In genomic region chr11:134207538-134208239, GRCh38 we compare ENCODE assay signal across 8 cellular contexts. TPM values are rescaled to one million over a fixed set of nuclear protein-coding genes. Genes with fewer than 3 reads are reported as not detected.
DNase-seq lines count a peak whose midpoint lies in the region; ATAC-seq and TF ChIP-seq lines count a peak whose summit lies in the region.

No MANE protein-coding gene starts in this region.

- H3K9me3 Mint-ChIP-seq in CD8-positive, alpha-beta memory T cell, result no peaks in the 10 kb centered on the region

- ATAC-seq in GM18907 (IDR thresholded peaks at IDR 0.05; ENCODE audit: unreplicated experiment), result no peak

- H3K27me3 Mint-ChIP-seq in CD8-positive, alpha-beta memory T cell, result no peaks in the 10 kb centered on the region

- POLR2A ChIA-PET in CD8-positive, alpha-beta memory T cell (lab: Charles Lee), result interaction anchor here (1.0 kb wide), 1 partner anchor 16 kb away, joined by 3 read pairs; the partner anchor contains the start of gene NCAPD3

- no peak overlapping the region for H3K4me3 ChIP-seq in CD8-positive, alpha-beta memory T cell (ENCODE audit: low read length)
- no peak overlapping the region for H3K4me3 ChIP-seq in LNCaP clone FGC (ENCODE audit: low read depth, low read length)
- no peak overlapping the region for H3K4me3 ChIP-seq in fibroblast of villous mesenchyme (ENCODE audit: low read depth, low read length)

- peak; percentile 46 to 76 (median 51) for DNase-seq in CD8-positive, alpha-beta memory T cell
- DNase-seq in LNCaP clone FGC (ENCODE audit: low read depth), result no peak
- peak; percentile 55 for DNase-seq in activated T-cell treated with anti-CD3 and anti-CD28 coated beads for 4 hours
- peak; percentile 25 for DNase-seq in fibroblast of villous mesenchyme (ENCODE audit: low read depth)
- peak; percentile 44 to 48 for DNase-seq in stimulated activated CD4-positive, alpha-beta T cell treated with anti-CD3 and anti-CD28 coated beads, Interleukin-15, amount 100 ng/mL, for 48 hours (ENCODE audit: low read depth in 2 of 2)
- DNase-seq in AG08396 (ENCODE audit: low spot score), result no peak
- no peak for DNase-seq in globus pallidus (ENCODE audit: low spot score)

- H3K27ac Mint-ChIP-seq in CD8-positive, alpha-beta memory T cell, result peak overlapping the region in 2 of 8 donors; percentile 36 to 43

- H3K4me3 Mint-ChIP-seq in CD8-positive, alpha-beta memory T cell, result no peak overlapping the region

- H3K27me3 ChIP-seq in CD8-positive, alpha-beta memory T cell (ENCODE audit: insufficient read depth, low read length, poor library complexity, severe bottlenecking), result no peaks in the 10 kb centered on the region

- peaks cover 19% of the 10 kb centered on the region for H3K36me3 ChIP-seq in CD8-positive, alpha-beta memory T cell (ENCODE audit: insufficient read depth, low read length)

- CTCF ChIA-PET in CD8-positive, alpha-beta memory T cell (lab: Charles Lee), result interaction anchor here (0.6 to 2.4 kb wide), 20 partner anchors 11 to 290 kb away, joined by 3 to 19 read pairs (median 3); partner anchors contain the start of genes GLB1L3 and VPS26B

- H3K36me3 Mint-ChIP-seq in CD8-positive, alpha-beta memory T cell, result peaks cover 17 to 83% (median 30%) of the 10 kb centered on the region in 3 donors

- TF ChIP-seq CTCF in LNCaP clone FGC (IDR thresholded peaks at IDR 0.05; ENCODE audit: control insufficient read depth, extremely low read depth, insufficient read depth) (peak; percentile 70), fibroblast of villous mesenchyme (IDR thresholded peaks at IDR 0.05; ENCODE audit: insufficient read depth, low read depth, low read length) (peak; percentile 65)

- H3K27ac ChIP-seq in CD8-positive, alpha-beta memory T cell (ENCODE audit: low read depth, low read length), result no peak overlapping the region

- no peaks in the 10 kb centered on the region for H3K9me3 ChIP-seq in CD8-positive, alpha-beta memory T cell (ENCODE audit: low read length)

- peaks cover 0 to 7% (median 5%) of the 10 kb centered on the region in 3 donors for H3K4me1 Mint-ChIP-seq in CD8-positive, alpha-beta memory T cell

- no peaks in the 10 kb centered on the region for H3K4me1 ChIP-seq in CD8-positive, alpha-beta memory T cell (ENCODE audit: insufficient read depth, low read length)

RNA-seq across cellular contexts. Expression of gene NCAPD3, which starts 16.1 kb away (rescaled TPM):
- total RNA-seq in CD8-positive, alpha-beta memory T cell, result 10 to 100 TPM; 76.7 to 80.4 TPM
- 14.3 TPM for polyA plus RNA-seq in CD8-positive, alpha-beta memory T cell
- total RNA-seq in fibroblast of villous mesenchyme, result 15.5 and 21.2 TPM in 2 replicates

RNA-seq across cellular contexts. Expression of gene VPS26B, which starts 16.8 kb away (rescaled TPM):
- 10 to 100 TPM; 36.6 to 36.7 TPM for total RNA-seq in CD8-positive, alpha-beta memory T cell
- 73.5 TPM for polyA plus RNA-seq in CD8-positive, alpha-beta memory T cell
- 41.5 and 42.2 TPM in 2 replicates for total RNA-seq in fibroblast of villous mesenchyme

RNA-seq across cellular contexts. Expression of gene THYN1, which starts 45.5 kb away (rescaled TPM):
- 10 to 100 TPM; 58.9 to 68.4 TPM for total RNA-seq in CD8-positive, alpha-beta memory T cell
- polyA plus RNA-seq in CD8-positive, alpha-beta memory T cell, result 133 TPM
- 50.3 and 58.3 TPM in 2 replicates for total RNA-seq in fibroblast of villous mesenchyme

RNA-seq across cellular contexts. Expression of gene ACAD8, which starts 45.7 kb away (rescaled TPM):
- total RNA-seq in CD8-positive, alpha-beta memory T cell, result 10 to 100 TPM; 27.1 to 28.2 TPM
- polyA plus RNA-seq in CD8-positive, alpha-beta memory T cell, result 20.9 TPM
- 14.5 and 16.4 TPM in 2 replicates for total RNA-seq in fibroblast of villous mesenchyme

Comparison
In these comparisons a context has a peak if more than half of its experiments do, and no peak if none do; other contexts are left out.
1. DNase-seq: peak in CD8-positive, alpha-beta memory T cell (5 of 5), activated T-cell treated with anti-CD3 and anti-CD28 coated beads for 4 hours (single experiment), fibroblast of villous mesenchyme (single experiment) and stimulated activated CD4-positive, alpha-beta T cell treated with anti-CD3 and anti-CD28 coated beads, Interleukin-15, amount 100 ng/mL, for 48 hours (2 of 2); none in LNCaP clone FGC (single experiment), AG08396 (single experiment) and globus pallidus (single experiment).